23 cellular contexts compared by ENCODE assay signal in genomic region chr9:37342493-37342892, GRCh38.
"Had no signal": no experiment of that assay in that cellular context is flagged by ENCODE, and none has a peak within 500 bp of the region (broad histone marks: within the 10 kb centered on the region; RNA-seq: fewer than 3 reads in every experiment).

No MANE protein-coding gene starts in this region.

- H3K36me3 ChIP-seq: pancreas, right lobe of liver, suprapubic skin had no signal

- H3K9me3 ChIP-seq: pancreas, right lobe of liver, suprapubic skin had no signal

- H3K4me2 ChIP-seq: hepatocyte had no signal

- FAIRE-seq: pancreas, small intestine had no signal

- ATAC-seq: activated CD8-positive, alpha-beta memory T cell treated with anti-CD3 and anti-CD28 coated beads, Interleukin-2, amount 10 ng/mL, durations not matched to agents 7 days and 5 days; activated T-helper 17 cell treated with anti-CD3 and anti-CD28 coated beads, Interleukin-2, amount 50 U/mL, for 72 hours; effector memory CD8-positive, alpha-beta T cell; natural killer cell; pancreas; right lobe of liver; stimulated activated naive CD8-positive, alpha-beta T cell treated with anti-CD3 and anti-CD28 coated beads, Interleukin-15, amount 100 ng/mL, for 72 hours; WTC11 had no signal

- H3K79me2 ChIP-seq: hepatocyte had no signal

- H3K4me3 ChIP-seq: hepatocyte, pancreas, right lobe of liver, suprapubic skin had no signal

- H3K27me3 ChIP-seq: hepatocyte, pancreas, right lobe of liver, suprapubic skin had no signal

- H3K4me1 ChIP-seq: right lobe of liver, suprapubic skin had no signal

- H2AFZ ChIP-seq: hepatocyte had no signal

- H3K27ac ChIP-seq: epithelial cell of prostate, hepatocyte, pancreas, right lobe of liver, suprapubic skin had no signal

- DNase-seq: activated CD4-positive, alpha-beta memory T cell treated with anti-CD3 and anti-CD28 coated beads, Interleukin-2, amount 10 ng/mL, durations not matched to agents 7 days and 5 days; activated CD4-positive, alpha-beta T cell treated with anti-CD3 and anti-CD28 coated beads for 48 hours; activated CD8-positive, alpha-beta memory T cell treated with anti-CD3 and anti-CD28 coated beads, Interleukin-2, amount 10 ng/mL, durations not matched to agents 7 days and 5 days; activated naive CD4-positive, alpha-beta T cell treated with Interleukin-2 at 50 U/mL for 16 hours; activated naive CD8-positive, alpha-beta T cell treated with anti-CD3 and anti-CD28 coated beads, Interleukin-2, amount 10 ng/mL, durations not matched to agents 7 days and 5 days; activated T-cell treated with anti-CD3 and anti-CD28 coated beads, Interleukin-2, amount 50 U/mL, for 1 hour; amygdala; dermis blood vessel endothelial cell; effector memory CD8-positive, alpha-beta T cell; foreskin fibroblast; natural killer cell; pancreas; right lobe of liver; small intestine; stimulated activated CD4-positive, alpha-beta T cell treated with anti-CD3 and anti-CD28 coated beads, Interleukin-15, amount 100 ng/mL, for 24 hours; stimulated activated CD4-positive, alpha-beta T cell treated with anti-CD3 and anti-CD28 coated beads, Interleukin-2, amount 100 ng/mL, for 48 hours; stimulated activated naive CD8-positive, alpha-beta T cell treated with anti-CD3 and anti-CD28 coated beads, Interleukin-15, amount 100 ng/mL, for 72 hours; trophoblast cell had no signal
